In genomic region chr6:37432916-37433656, GRCh38 we compare ENCODE assay signal across 8 cellular contexts. TPM values are rescaled to one million over a fixed set of nuclear protein-coding genes. Genes with fewer than 3 reads are reported as not detected.
DNase-seq lines count a peak whose midpoint lies in the region; ATAC-seq and TF ChIP-seq lines count a peak whose summit lies in the region.

A gene with protein sequence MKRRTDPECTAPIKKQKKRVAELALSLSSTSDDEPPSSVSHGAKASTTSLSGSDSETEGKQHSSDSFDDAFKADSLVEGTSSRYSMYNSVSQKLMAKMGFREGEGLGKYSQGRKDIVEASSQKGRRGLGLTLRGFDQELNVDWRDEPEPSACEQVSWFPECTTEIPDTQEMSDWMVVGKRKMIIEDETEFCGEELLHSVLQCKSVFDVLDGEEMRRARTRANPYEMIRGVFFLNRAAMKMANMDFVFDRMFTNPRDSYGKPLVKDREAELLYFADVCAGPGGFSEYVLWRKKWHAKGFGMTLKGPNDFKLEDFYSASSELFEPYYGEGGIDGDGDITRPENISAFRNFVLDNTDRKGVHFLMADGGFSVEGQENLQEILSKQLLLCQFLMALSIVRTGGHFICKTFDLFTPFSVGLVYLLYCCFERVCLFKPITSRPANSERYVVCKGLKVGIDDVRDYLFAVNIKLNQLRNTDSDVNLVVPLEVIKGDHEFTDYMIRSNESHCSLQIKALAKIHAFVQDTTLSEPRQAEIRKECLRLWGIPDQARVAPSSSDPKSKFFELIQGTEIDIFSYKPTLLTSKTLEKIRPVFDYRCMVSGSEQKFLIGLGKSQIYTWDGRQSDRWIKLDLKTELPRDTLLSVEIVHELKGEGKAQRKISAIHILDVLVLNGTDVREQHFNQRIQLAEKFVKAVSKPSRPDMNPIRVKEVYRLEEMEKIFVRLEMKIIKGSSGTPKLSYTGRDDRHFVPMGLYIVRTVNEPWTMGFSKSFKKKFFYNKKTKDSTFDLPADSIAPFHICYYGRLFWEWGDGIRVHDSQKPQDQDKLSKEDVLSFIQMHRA (plus strand): TSS chr6:37433221. CDS start chr6:37435630, 2,409 bp downstream.

- H3K36me3 ChIP-seq in iPS-18a (ENCODE audit: control insufficient read depth, low read depth, low read length) (peaks cover 18% of the 10 kb centered on the region), skeletal muscle tissue (ENCODE audit: control insufficient read depth in 3 of 3, insufficient read depth in 3 of 3, low read length in 3 of 3) (peaks cover 10 to 23% (median 21%) of the 10 kb centered on the region in 3 donors)

- H3K27ac ChIP-seq in VCaP = peak within 1 kb of the TSS; percentile 78
- peak within 1 kb of the TSS; percentile 25 for H3K27ac ChIP-seq in iPS-18a (ENCODE audit: low read length)
- peak within 1 kb of the TSS; percentile 90 for H3K27ac ChIP-seq in skeletal muscle tissue (ENCODE audit: low read depth, low read length)

- DNase-seq in ACHN (peak; percentile 90), NCI-H2171 treated with DMSO at 0.1 percent for 48 hours (lab: John Stamatoyannopoulos, UW) (peak; percentile 86), T47D (ENCODE audit: low read depth in 1 of 2, low spot score in 1 of 2) (peak; percentile 89 to 94)

- no peak for TF ChIP-seq CTCF in VCaP (conservative IDR thresholded peaks at IDR 0.05)

- H3K9me3 ChIP-seq in iPS-18a (ENCODE audit: control insufficient read depth, low read depth, low read length) (no peaks in the 10 kb centered on the region), skeletal muscle tissue (ENCODE audit: control insufficient read depth in 3 of 3, low read length in 3 of 3) (no peaks in the 10 kb centered on the region)

- H3K27me3 ChIP-seq in iPS-18a (ENCODE audit: control insufficient read depth, insufficient read depth, low read length) (no peaks in the 10 kb centered on the region), skeletal muscle tissue (ENCODE audit: control insufficient read depth in 3 of 3, insufficient read depth in 3 of 3, low read length in 3 of 3) (no peaks in the 10 kb centered on the region)

- H3K9ac ChIP-seq in iPS-18a (ENCODE audit: low read length) (peak within 1 kb of the TSS; percentile 72), skeletal muscle tissue (ENCODE audit: low read depth in 1 of 3, low read length in 3 of 3) (peak within 1 kb of the TSS; percentile 86 to 93 (median 92))

- peak; percentile 49 for ATAC-seq in GM18870 (IDR thresholded peaks at IDR 0.05; ENCODE audit: unreplicated experiment)
- peak; percentile 81 for ATAC-seq in HG03108 (IDR thresholded peaks at IDR 0.05; ENCODE audit: unreplicated experiment)

- peaks cover 6% of the 10 kb centered on the region for H3K4me1 ChIP-seq in iPS-18a (ENCODE audit: control insufficient read depth, low read depth, low read length)
- peaks cover 17 to 28% (median 18%) of the 10 kb centered on the region in 3 donors for H3K4me1 ChIP-seq in skeletal muscle tissue (ENCODE audit: control insufficient read depth in 3 of 3, insufficient read depth in 3 of 3, low read length in 3 of 3)

- in situ Hi-C loops in ACHN (cut with HindIII; ENCODE audit: low pct_ligation_motif_present, low pct_unique_long_range_greater_than_20kb, low sequenced_read_pairs) = no loop called here
- in situ Hi-C loops in T47D (cut with HindIII; ENCODE audit: low pct_unique_long_range_greater_than_20kb, low sequenced_read_pairs) = no loop called here

- H3K4me3 ChIP-seq in iPS-18a (ENCODE audit: low read length) (peak within 1 kb of the TSS; percentile 97), skeletal muscle tissue (ENCODE audit: low read length in 3 of 3) (peak within 1 kb of the TSS; percentile 85 to 92 (median 91))

RNA-seq across cellular contexts. Expression of the gene that starts here (rescaled TPM):
- total RNA-seq in skeletal muscle tissue = 29.2 TPM

Comparison
In these comparisons a context has a peak if more than half of its experiments do, and no peak if none do; other contexts are left out.
1. Peak in every context shown above with its lines: DNase-seq, ATAC-seq, H3K4me3 ChIP-seq and H3K27ac ChIP-seq.
2. H3K27ac ChIP-seq: peak in every context shown above with its lines; median percentile 90 in skeletal muscle tissue; 78 in VCaP; 25 in iPS-18a.